8 cellular contexts compared by ENCODE assay signal in the genomic region with DNA sequence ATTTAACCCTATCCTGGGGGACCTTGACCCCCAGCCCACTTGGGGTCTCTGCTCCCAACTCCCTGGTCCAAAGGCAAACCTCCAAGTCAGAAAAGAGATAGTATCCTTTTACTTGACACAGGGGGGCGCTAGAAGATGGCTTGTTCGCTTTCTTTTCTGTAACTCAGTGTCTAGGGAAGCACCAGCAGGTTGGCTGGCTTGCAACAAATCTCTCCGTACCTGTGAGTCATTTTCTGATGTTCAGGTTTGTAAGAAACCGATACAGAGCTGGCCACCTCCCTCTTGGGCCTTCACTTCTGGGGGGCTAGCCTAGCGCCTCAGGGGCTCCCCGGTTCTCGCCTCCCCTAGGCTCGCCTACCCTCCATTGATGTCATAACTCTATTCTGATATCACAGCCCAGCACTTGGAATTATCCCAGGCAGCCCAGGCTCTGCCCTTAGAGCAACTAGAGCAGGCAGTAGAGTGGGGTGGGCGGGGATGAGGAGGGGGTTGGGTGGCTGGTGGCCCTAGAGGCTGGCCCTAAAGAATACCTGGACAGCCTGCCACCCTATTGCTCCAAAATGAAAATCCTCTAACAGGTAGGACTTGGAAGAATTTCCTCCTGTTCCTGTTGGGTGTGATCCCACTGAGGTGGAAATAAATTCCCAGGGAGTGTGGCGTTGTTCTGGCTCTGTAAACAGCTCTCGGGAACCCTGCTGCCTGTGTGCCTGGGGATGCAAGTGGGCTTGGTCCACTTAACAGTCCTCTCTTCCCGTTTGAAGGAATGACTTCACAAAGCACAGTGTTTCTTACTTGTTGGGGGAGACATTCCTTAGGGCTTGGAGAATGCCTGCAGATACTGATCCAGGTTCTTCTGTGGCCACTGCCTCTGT.
DNase-seq lines count a peak whose midpoint lies in the region; ATAC-seq, FAIRE-seq and TF ChIP-seq lines count a peak whose summit lies in the region.

No MANE protein-coding gene starts in this region.

- 54 to 66% (median 63%) methylated on average over 12 of the region's 12 CpGs for WGBS in spleen, 5 donors

- FAIRE-seq in G401.6 (lab: Jason Lieb, UNC): peak; percentile 59

- H4K20me1 ChIP-seq in MM.1S (ENCODE audit: insufficient read depth, low read length): no peaks in the 10 kb centered on the region

- no peaks in the 10 kb centered on the region for H3K9me3 ChIP-seq in MM.1S (replicated peaks; ENCODE audit: insufficient read depth, low read length)
- no peaks in the 10 kb centered on the region for H3K9me3 ChIP-seq in RWPE2 (ENCODE audit: severe bottlenecking)
- no peaks in the 10 kb centered on the region for H3K9me3 ChIP-seq in spleen

- peak; percentile 59 for TF ChIP-seq CTCF in MM.1S (IDR thresholded peaks at IDR 0.05; ENCODE audit: low read length)
- peak; percentile 90 for TF ChIP-seq CTCF in RWPE2 (IDR thresholded peaks at IDR 0.05; ENCODE audit: poor library complexity, severe bottlenecking)
- peak in 7 of 11 experiments; percentile 13 to 56 (median 45) for TF ChIP-seq CTCF in spleen (IDR thresholded peaks at IDR 0.05 in 8 of 11, conservative IDR thresholded peaks at IDR 0.05 in 3 of 11)

- H3K4me1 ChIP-seq in MM.1S (ENCODE audit: low read length) (no peaks in the 10 kb centered on the region), RWPE2 (ENCODE audit: insufficient read depth, poor library complexity, severe bottlenecking) (peaks cover 3% of the 10 kb centered on the region), spleen (peaks cover 0 to 7% (median 0%) of the 10 kb centered on the region in 6 donors)

- H2AFZ ChIP-seq in MM.1S (ENCODE audit: low read length): no peak overlapping the region

- peak; percentile 97 for ATAC-seq in RWPE2 (ENCODE audit: low read depth)
- ATAC-seq in HG02642 (IDR thresholded peaks at IDR 0.05; ENCODE audit: poor library complexity, unreplicated experiment): no peak
- ATAC-seq in HG02870 (IDR thresholded peaks at IDR 0.05; ENCODE audit: unreplicated experiment): no peak

- H3K27me3 ChIP-seq in MM.1S (replicated peaks; ENCODE audit: insufficient read depth, low read length): no peaks in the 10 kb centered on the region
- no peaks in the 10 kb centered on the region for H3K27me3 ChIP-seq in RWPE2 (ENCODE audit: insufficient read depth, poor library complexity, severe bottlenecking)
- H3K27me3 ChIP-seq in spleen (replicated peaks in 1 of 7): no peaks in the 10 kb centered on the region

- no peaks in the 10 kb centered on the region for H3F3A ChIP-seq in MM.1S (ENCODE audit: insufficient read depth, low read length)

- H3K4me3 ChIP-seq in MM.1S (ENCODE audit: low read length) (no peak overlapping the region), RWPE2 (ENCODE audit: severe bottlenecking) (no peak overlapping the region), spleen (no peak overlapping the region)

- H3K4me2 ChIP-seq in MM.1S (ENCODE audit: low read depth, low read length): no peak overlapping the region

- no peaks in the 10 kb centered on the region for H3K9me2 ChIP-seq in MM.1S (replicated peaks; ENCODE audit: insufficient read depth, low read length)

- H3K27ac ChIP-seq in MM.1S (ENCODE audit: low read length) (no peak overlapping the region), RWPE2 (ENCODE audit: poor library complexity, severe bottlenecking) (no peak overlapping the region), spleen (no peak overlapping the region)

- H3K9ac ChIP-seq in MM.1S (ENCODE audit: low read length): no peak overlapping the region

- H3K36me3 ChIP-seq in MM.1S (replicated peaks; ENCODE audit: insufficient read depth, low read length) (no peaks in the 10 kb centered on the region), RWPE2 (ENCODE audit: low read depth) (no peaks in the 10 kb centered on the region), spleen (no peaks in the 10 kb centered on the region)

- TF ChIP-seq POLR2A in spleen (IDR thresholded peaks at IDR 0.05): no peak

- intact Hi-C loops in spleen (cut with DNase I; ENCODE audit: low total_unique reads): loop anchor here (10.0 kb wide), 1 partner anchor 161 kb away; no protein-coding TSS in a partner anchor

- no peaks in the 10 kb centered on the region for H3K79me2 ChIP-seq in MM.1S (ENCODE audit: low read length)

- DNase-seq in MM.1S: peak; percentile 59
- DNase-seq in RWPE2 (ENCODE audit: low spot score): no peak
- DNase-seq in amniotic stem cell (lab: John Stamatoyannopoulos, UW): peak; percentile 82
- DNase-seq in iPS DF 4.7 (ENCODE audit: extremely low read depth, low spot score): peak; percentile 71
- DNase-seq in spleen: no peak

Comparison
In these comparisons a context has a peak if more than half of its experiments do, and no peak if none do; other contexts are left out.
1. DNase-seq: peak in MM.1S (single experiment), amniotic stem cell (single experiment) and iPS DF 4.7 (single experiment); none in RWPE2 (single experiment) and spleen (single experiment).
2. Peak in every context shown above with its lines, with median percentiles within 50 percentile points of each other: CTCF ChIP-seq.